21 cellular contexts compared by ENCODE assay signal in genomic region chr14:58133739-58134138, GRCh38. TPM values are rescaled to one million over a fixed set of nuclear protein-coding genes. Genes with fewer than 3 reads are reported as not detected.
A peak's percentile ranks its signal among the peaks of the same experiment; 100 is the strongest.
DNase-seq lines count a peak whose midpoint lies in the region; ATAC-seq and TF ChIP-seq lines count a peak whose summit lies in the region.
"Had no signal": no experiment of that assay in that cellular context is flagged by ENCODE, and none has a peak within 500 bp of the region (broad histone marks: within the 10 kb centered on the region; RNA-seq: fewer than 3 reads in every experiment).

No MANE protein-coding gene starts in this region.

- ATAC-seq in PC-3 (peak; percentile 93), HG03457 (IDR thresholded peaks at IDR 0.05; ENCODE audit: unreplicated experiment) (no peak)
- ATAC-seq: activated CD8-positive, alpha-beta memory T cell treated with anti-CD3 and anti-CD28 coated beads, Interleukin-2, amount 10 ng/mL, durations not matched to agents 7 days and 5 days; sciatic nerve; T-cell had no signal

- H3F3A ChIP-seq in PC-3 (ENCODE audit: low read length, unreplicated experiment): no peaks in the 10 kb centered on the region

- no peak overlapping the region for H3K9ac ChIP-seq in PC-3 (ENCODE audit: low read length)

- no peak overlapping the region for H3K4me3 ChIP-seq in PC-3 (ENCODE audit: low read length)
- H3K4me3 ChIP-seq: lung, thyroid gland had no signal

- no TSS peak for BruUV-seq in PC-3 (replicated peaks; lab: Mats Ljungman, UMichigan)

- TF ChIP-seq CTCF in PC-3 (conservative IDR thresholded peaks at IDR 0.05; ENCODE audit: low read depth, low read length): no peak

- no peak for TF ChIP-seq POLR2A in erythroblast (IDR thresholded peaks at IDR 0.05; ENCODE audit: low read length)

- no peak overlapping the region for H3K27ac ChIP-seq in PC-3 (ENCODE audit: low read length)
- H3K27ac ChIP-seq: thyroid gland had no signal

- H3K79me2 ChIP-seq in PC-3 (ENCODE audit: low read length): no peaks in the 10 kb centered on the region

- CTCF ChIA-PET in PC-3 (lab: Charles Lee): interaction anchor here (0.7 kb wide), 1 partner anchor 111 kb away, joined by 4 read pairs; the partner anchor contains the start of gene PSMA3

- intact Hi-C loops in PC-3 (cut with micrococcal nuclease): no loop called here

- peak overlapping the region; percentile 0 for H3K4me2 ChIP-seq in PC-3 (ENCODE audit: low read length)

- H3K27me3 ChIP-seq in PC-3 (ENCODE audit: low read length): no peaks in the 10 kb centered on the region
- H3K27me3 ChIP-seq: thyroid gland had no signal

- POLR2A ChIA-PET in PC-3 (lab: Charles Lee; ENCODE audit: unreplicated experiment): no interaction called here

- H4K20me1 ChIP-seq in PC-3 (ENCODE audit: low read length): no peaks in the 10 kb centered on the region

- H3K36me3 ChIP-seq in PC-3 (ENCODE audit: low read depth, low read length): no peaks in the 10 kb centered on the region
- H3K36me3 ChIP-seq: thyroid gland had no signal

- DNase-seq in ELR (ENCODE audit: low read depth): peak; percentile 86
- peak; percentile 97 for DNase-seq in PC-3
- DNase-seq in erythroblast (lab: John Stamatoyannopoulos, UW): peak; percentile 13 to 19
- DNase-seq in non-pigmented ciliary epithelial cell (ENCODE audit: low read depth): peak; percentile 60
- DNase-seq in GF-D8 (lab: John Stamatoyannopoulos, UW): no peak
- no peak for DNase-seq in pons (ENCODE audit: low spot score)
- no peak for DNase-seq in SKM-1 treated with dmso at 0.1 percent for 144 hours (lab: John Stamatoyannopoulos, UW; ENCODE audit: unreplicated experiment)
- DNase-seq: activated CD4-positive, CD25-positive, alpha-beta regulatory T cell; activated CD8-positive, alpha-beta memory T cell treated with anti-CD3 and anti-CD28 coated beads, Interleukin-2, amount 10 ng/mL, durations not matched to agents 7 days and 5 days; activated naive CD4-positive, alpha-beta T cell treated with anti-CD3 and anti-CD28 coated beads for 36 hours; CD8-positive, alpha-beta memory T cell; central memory CD4-positive, alpha-beta T cell; NCI-H1694; NCI-H446 treated with DMSO at 0.1 percent for 48 hours; nephron progenitor cell; stimulated activated CD4-positive, alpha-beta T cell treated with anti-CD3 and anti-CD28 coated beads, Interleukin-2, amount 100 ng/mL, for 48 hours; T-cell; thyroid gland had no signal

- H3K4me1 ChIP-seq in PC-3 (ENCODE audit: insufficient read depth, low read length): peaks cover 14% of the 10 kb centered on the region
- H3K4me1 ChIP-seq: thyroid gland had no signal

- no peaks in the 10 kb centered on the region for H3K9me3 ChIP-seq in PC-3 (ENCODE audit: low read length)
- H3K9me3 ChIP-seq: thyroid gland had no signal

- no peak overlapping the region for H2AFZ ChIP-seq in PC-3 (ENCODE audit: low read length)

- no peaks in the 10 kb centered on the region for H3K9me2 ChIP-seq in PC-3 (replicated peaks; ENCODE audit: low read length)

RNA-seq across cellular contexts. Expression of gene ARMH4, which starts 18.3 kb away (rescaled TPM):
- 2.6 and 3.3 TPM in 2 replicates for total RNA-seq in PC-3 (2014; rRNA removed)
- total RNA-seq: activated CD8-positive, alpha-beta memory T cell treated with anti-CD3 and anti-CD28 coated beads, Interleukin-2, amount 10 ng/mL, durations not matched to agents 7 days and 5 days; CD8-positive, alpha-beta memory T cell; T-cell had no signal

Comparison
In these comparisons a context has a peak if more than half of its experiments do, and no peak if none do; other contexts are left out.
1. DNase-seq: peak in ELR (single experiment), PC-3 (single experiment), erythroblast (2 of 2) and non-pigmented ciliary epithelial cell (single experiment); none in GF-D8 (single experiment), pons (single experiment) and SKM-1 treated with dmso at 0.1 percent for 144 hours (single experiment).